11 cellular contexts compared by ENCODE assay signal in genomic region chr12:53696655-53697321, GRCh38. TPM values are rescaled to one million over a fixed set of nuclear protein-coding genes. Genes with fewer than 3 reads are reported as not detected.
A peak's percentile ranks its signal among the peaks of the same experiment; 100 is the strongest.
DNase-seq lines count a peak whose midpoint lies in the region; ATAC-seq, FAIRE-seq and TF ChIP-seq lines count a peak whose summit lies in the region.
"Had no signal": no experiment of that assay in that cellular context is flagged by ENCODE, and none has a peak within 500 bp of the region (broad histone marks: within the 10 kb centered on the region; RNA-seq: fewer than 3 reads in every experiment).

No MANE protein-coding gene starts in this region.

- H3K27ac ChIP-seq in GM12878 (ENCODE audit: control insufficient read depth, insufficient read depth): no peak overlapping the region
- no peak overlapping the region for H3K27ac ChIP-seq in kidney (ENCODE audit: low read depth in 2 of 2, low read length in 2 of 2)

- FAIRE-seq in GM12878 (lab: Jason Lieb, UNC) (no peak), kidney (lab: Jason Lieb, UNC) (no peak)

- H3K36me3 ChIP-seq in GM12878 (ENCODE audit: control insufficient read depth in 2 of 2, insufficient read depth in 2 of 2, low read length in 1 of 2) (no peaks in the 10 kb centered on the region), kidney (ENCODE audit: control insufficient read depth in 1 of 2, insufficient read depth in 2 of 2, low read length in 2 of 2) (no peaks in the 10 kb centered on the region)

- no TSS peak for BruUV-seq in GM12878 (replicated peaks; lab: Mats Ljungman, UMichigan)

- no peaks in the 10 kb centered on the region for H3K79me2 ChIP-seq in GM12878 (ENCODE audit: control insufficient read depth, insufficient read depth, low read length)

- H3K9ac ChIP-seq in GM12878 (ENCODE audit: control insufficient read depth, insufficient read depth, low read length) (no peak overlapping the region), kidney (ENCODE audit: low read length in 2 of 2) (no peak overlapping the region)

- ATAC-seq in GM12878: no peak
- no peak for ATAC-seq in stimulated activated naive CD8-positive, alpha-beta T cell treated with anti-CD3 and anti-CD28 coated beads, Interleukin-15, amount 100 ng/mL, for 72 hours
- no peak for ATAC-seq in GM21717 (IDR thresholded peaks at IDR 0.05; ENCODE audit: unreplicated experiment)
- no peak for ATAC-seq in HG03520 (IDR thresholded peaks at IDR 0.05; ENCODE audit: unreplicated experiment)

- POLR2A ChIA-PET in GM12878 (lab: Charles Lee): interaction anchor here (0.5 kb wide), 1 partner anchor 11 kb away, joined by 4 read pairs; no protein-coding TSS in a partner anchor

- no peak for TF ChIP-seq EP300 in GM12878 (IDR thresholded peaks at IDR 0.05; ENCODE audit: borderline replicate concordance in 1 of 2, control insufficient read depth in 1 of 2, low read depth in 2 of 2, low read length in 2 of 2)

- H3K4me3 Mint-ChIP-seq in stimulated activated naive CD8-positive, alpha-beta T cell treated with anti-CD3 and anti-CD28 coated beads, Interleukin-15, amount 100 ng/mL, for 72 hours: peak overlapping the region; percentile 59 to 62

- intact Hi-C loops in GM12878 (cut with micrococcal nuclease; ENCODE audit: unreplicated experiment): no loop called here
- intact Hi-C loops in kidney (cut with DNase I): no loop called here

- peak overlapping the region; percentile 74 for H3K4me2 ChIP-seq in GM12878 (ENCODE audit: control insufficient read depth, insufficient read depth)

- WGBS in GM12878 (ENCODE audit: insufficient coverage, insufficient replicate concordance, low lambda C conversion rate, missing lambda C conversion rate): 15% methylated on average over 24 of the region's 24 CpGs

- no peaks in the 10 kb centered on the region for H4K20me1 ChIP-seq in GM12878 (ENCODE audit: control insufficient read depth, insufficient read depth)

- no peaks in the 10 kb centered on the region for H3K9me3 Mint-ChIP-seq in stimulated activated naive CD8-positive, alpha-beta T cell treated with anti-CD3 and anti-CD28 coated beads, Interleukin-15, amount 100 ng/mL, for 72 hours

- peaks cover 97% of the 10 kb centered on the region for H3K27me3 Mint-ChIP-seq in stimulated activated naive CD8-positive, alpha-beta T cell treated with anti-CD3 and anti-CD28 coated beads, Interleukin-15, amount 100 ng/mL, for 72 hours

- H3K4me3 ChIP-seq in GM12878: 0 out of 2 replicates have a peak overlapping the region, but pooled peaks have one; percentile 1
- H3K4me3 ChIP-seq in kidney (ENCODE audit: low read length in 2 of 2): peak overlapping the region; percentile 36 to 38

- TF ChIP-seq CTCF in GM12878 (IDR thresholded peaks at IDR 0.05 in 2 of 3, conservative IDR thresholded peaks at IDR 0.05 in 1 of 3; ENCODE audit: control insufficient read depth in 2 of 3, extremely low read depth in 1 of 3, insufficient read depth in 1 of 3, low read depth in 3 of 3, low read length in 3 of 3): no peak
- TF ChIP-seq CTCF in kidney (IDR thresholded peaks at IDR 0.05; ENCODE audit: borderline replicate concordance, extremely low read depth, insufficient read depth): no peak

- CTCF ChIA-PET in GM12878 (lab: Yijun Ruan, JAX): interaction anchor here (1.8 to 7.9 kb wide), 2 partner anchors 46 to 61 kb away, joined by 9 to 459 read pairs; no protein-coding TSS in a partner anchor

- RAD21 ChIA-PET in GM12878 (lab: Charles Lee; ENCODE audit: unreplicated experiment): interaction anchor here (0.6 to 1.1 kb wide), 2 partner anchors 48 to 153 kb away, joined by 3 to 5 read pairs; no protein-coding TSS in a partner anchor

- SMC1A ChIA-PET in GM12878 (lab: Charles Lee; ENCODE audit: uncharacterized antibody, unreplicated experiment): interaction anchor here (5.9 kb wide), 1 partner anchor 48 kb away, joined by 96 read pairs; no protein-coding TSS in a partner anchor

- in situ Hi-C loops in GM12878 (cut with MboI): no loop called here

- peak; percentile 52 for DNase-seq in NCI-H146 (lab: John Stamatoyannopoulos, UW)
- DNase-seq in NCI-H146 treated with DMSO at 0.1 percent for 48 hours (lab: John Stamatoyannopoulos, UW; ENCODE audit: unreplicated experiment): no peak
- no peak for DNase-seq in GM12878 (ENCODE audit: low read depth, low spot score)
- no peak for DNase-seq in kidney
- DNase-seq in stimulated activated naive CD8-positive, alpha-beta T cell treated with anti-CD3 and anti-CD28 coated beads, Interleukin-15, amount 100 ng/mL, for 72 hours: no peak
- DNase-seq in NCI-H446 treated with DMSO at 0.1 percent for 48 hours (lab: John Stamatoyannopoulos, UW): no peak

- H3K27ac Mint-ChIP-seq in stimulated activated naive CD8-positive, alpha-beta T cell treated with anti-CD3 and anti-CD28 coated beads, Interleukin-15, amount 100 ng/mL, for 72 hours: no peak overlapping the region

- peak overlapping the region; percentile 29; the same call in 1 of the 2 replicates for H2AFZ ChIP-seq in GM12878 (ENCODE audit: control insufficient read depth, low read depth, low read length)

- H3K27me3 ChIP-seq in GM12878 (replicated peaks in 1 of 2; ENCODE audit: control insufficient read depth in 2 of 2, insufficient read depth in 2 of 2, low read length in 1 of 2): peaks cover 16 to 43% of the 10 kb centered on the region in 2 experiments

- H3K9me3 ChIP-seq in GM12878 (replicated peaks; ENCODE audit: control insufficient read depth, insufficient read depth, low read length): no peaks in the 10 kb centered on the region
- H3K9me3 ChIP-seq in kidney (ENCODE audit: control insufficient read depth in 1 of 2, low read length in 2 of 2): no peaks in the 10 kb centered on the region

- peaks cover 5% of the 10 kb centered on the region; the same call in 1 of the 2 replicates for H3K4me1 ChIP-seq in GM12878 (ENCODE audit: control insufficient read depth, insufficient read depth, low read length)
- peaks cover 0 to 5% of the 10 kb centered on the region in 2 donors for H3K4me1 ChIP-seq in kidney (ENCODE audit: control insufficient read depth in 1 of 2, insufficient read depth in 1 of 2, low read depth in 1 of 2, low read length in 2 of 2)

- no peak for TF ChIP-seq RAD21 in GM12878 (IDR thresholded peaks at IDR 0.05; ENCODE audit: insufficient read depth, low read depth, low read length)

- peaks cover 40% of the 10 kb centered on the region for H3K4me1 Mint-ChIP-seq in stimulated activated naive CD8-positive, alpha-beta T cell treated with anti-CD3 and anti-CD28 coated beads, Interleukin-15, amount 100 ng/mL, for 72 hours

- TF ChIP-seq POLR2A in GM12878 (IDR thresholded peaks at IDR 0.05; ENCODE audit: low read depth, low read length): no peak

RNA-seq across cellular contexts. Expression of gene ATP5MC2, which starts 20.9 kb away (rescaled TPM):
- 78.9 and 95.7 TPM in 2 replicates for total RNA-seq in GM12878 (2013; cell fraction: nucleolus; rRNA removed)
- 401 and 458 TPM in 2 replicates for total RNA-seq in GM12878 (2014; rRNA removed)
- 403 and 422 TPM in 2 replicates for total RNA-seq in GM12878 (2014; rRNA removed; fragmentation: Illumina TruSeq; extraction: Trizol)
- total RNA-seq in GM12878 (2021): 380 and 418 TPM in 2 replicates
- 407 TPM for polyA plus RNA-seq in GM12878 (2011; ENCODE audit: low read depth)
- polyA plus RNA-seq in GM12878 (2011; rRNA removed): 202 and 379 TPM in 2 replicates
- 736 and 802 TPM in 2 replicates for polyA plus RNA-seq in GM12878 (2011; cell fraction: cytosol; rRNA removed)
- 242 and 380 TPM in 2 replicates for polyA plus RNA-seq in GM12878 (2011; cell fraction: nucleus; rRNA removed)
- polyA plus RNA-seq in GM12878 (2012): 675 and 683 TPM in 2 replicates
- polyA plus RNA-seq in GM12878 (2014; fragmentation: Illumina TruSeq; extraction: Trizol): 642 and 648 TPM in 2 replicates
- polyA plus RNA-seq in GM12878 (2014; fragmentation: Nextera tagmentation; extraction: Ambion mirVana): 1,000 to 10,000 TPM in 1 of 2 experiments, 100 to 1,000 TPM in 1; 972 to 1,090 TPM
- polyA plus RNA-seq in GM12878 (2014; rRNA removed): 470 and 606 TPM in 2 replicates
- polyA plus RNA-seq in GM12878 (2016; fragmentation: Nextera tagmentation; extraction: Ambion mirVana): 100 to 1,000 TPM; 581 to 601 TPM
- polyA minus RNA-seq in GM12878 (2011; rRNA and poly(A)+ RNA removed): 847 and 1,381 TPM in 2 replicates
- 248 and 263 TPM in 2 replicates for polyA minus RNA-seq in GM12878 (2011; cell fraction: cytosol; rRNA and poly(A)+ RNA removed)
- 163 and 192 TPM in 2 replicates for polyA minus RNA-seq in GM12878 (2011; cell fraction: nucleus; rRNA and poly(A)+ RNA removed)
- total RNA-seq in kidney: 271 TPM
- polyA plus RNA-seq in kidney (ENCODE audit: insufficient read depth, low read depth, low replicate concordance): 939 TPM

RNA-seq across cellular contexts. Expression of gene CALCOCO1, which starts 30.5 kb away (rescaled TPM):
- total RNA-seq in GM12878 (2013; cell fraction: nucleolus; rRNA removed): 126 and 133 TPM in 2 replicates
- total RNA-seq in GM12878 (2014; rRNA removed): 13.7 and 15.7 TPM in 2 replicates
- 13.4 and 13.7 TPM in 2 replicates for total RNA-seq in GM12878 (2014; rRNA removed; fragmentation: Illumina TruSeq; extraction: Trizol)
- total RNA-seq in GM12878 (2021): 18.1 and 18.6 TPM in 2 replicates
- polyA plus RNA-seq in GM12878 (2011; ENCODE audit: low read depth): 52.7 TPM
- polyA plus RNA-seq in GM12878 (2011; rRNA removed): 44.6 and 55.9 TPM in 2 replicates
- 43.8 and 59.2 TPM in 2 replicates for polyA plus RNA-seq in GM12878 (2011; cell fraction: cytosol; rRNA removed)
- 117 and 243 TPM in 2 replicates for polyA plus RNA-seq in GM12878 (2011; cell fraction: nucleus; rRNA removed)
- polyA plus RNA-seq in GM12878 (2012): 44.7 and 46.0 TPM in 2 replicates
- 24.5 and 27.2 TPM in 2 replicates for polyA plus RNA-seq in GM12878 (2014; fragmentation: Illumina TruSeq; extraction: Trizol)
- 1 to 10 TPM; 2.8 to 4.4 TPM for polyA plus RNA-seq in GM12878 (2014; fragmentation: Nextera tagmentation; extraction: Ambion mirVana)
- 14.1 and 19.0 TPM in 2 replicates for polyA plus RNA-seq in GM12878 (2014; rRNA removed)
- polyA plus RNA-seq in GM12878 (2016; fragmentation: Nextera tagmentation; extraction: Ambion mirVana): 10 to 100 TPM; 12.5 to 12.7 TPM
- polyA minus RNA-seq in GM12878 (2011; rRNA and poly(A)+ RNA removed): 40.1 and 42.6 TPM in 2 replicates
- polyA minus RNA-seq in GM12878 (2011; cell fraction: cytosol; rRNA and poly(A)+ RNA removed): 9.6 and 10.2 TPM in 2 replicates
- polyA minus RNA-seq in GM12878 (2011; cell fraction: nucleus; rRNA and poly(A)+ RNA removed): 36.1 and 39.6 TPM in 2 replicates
- 109 TPM for total RNA-seq in kidney
- polyA plus RNA-seq in kidney (ENCODE audit: insufficient read depth, low read depth, low replicate concordance): 82.2 TPM

RNA-seq across cellular contexts. Expression of gene CISTR, which starts 55.0 kb away (rescaled TPM):
- 2.6 TPM in 1 of 2 replicates, not detected in the other for total RNA-seq in GM12878 (2013; cell fraction: nucleolus; rRNA removed)
- total RNA-seq in GM12878 (2014; rRNA removed): not detected in 2 replicates
- not detected in 2 replicates for total RNA-seq in GM12878 (2014; rRNA removed; fragmentation: Illumina TruSeq; extraction: Trizol)
- not detected in 2 replicates for total RNA-seq in GM12878 (2021)
- polyA plus RNA-seq in GM12878 (2011; ENCODE audit: low read depth): not detected
- polyA plus RNA-seq in GM12878 (2011; rRNA removed): 0.19 and 0.26 TPM in 2 replicates
- polyA plus RNA-seq in GM12878 (2011; cell fraction: cytosol; rRNA removed): 0.13 and 0.32 TPM in 2 replicates
- 0.73 and 1.7 TPM in 2 replicates for polyA plus RNA-seq in GM12878 (2011; cell fraction: nucleus; rRNA removed)
- not detected in 2 replicates for polyA plus RNA-seq in GM12878 (2012)
- polyA plus RNA-seq in GM12878 (2014; fragmentation: Illumina TruSeq; extraction: Trizol): not detected in 2 replicates
- polyA plus RNA-seq in GM12878 (2014; fragmentation: Nextera tagmentation; extraction: Ambion mirVana): not detected
- not detected in 2 replicates for polyA plus RNA-seq in GM12878 (2014; rRNA removed)
- not detected for polyA plus RNA-seq in GM12878 (2016; fragmentation: Nextera tagmentation; extraction: Ambion mirVana)
- polyA minus RNA-seq in GM12878 (2011; rRNA and poly(A)+ RNA removed): 2.2 and 4.3 TPM in 2 replicates
- 3.3 TPM in 1 of 2 replicates, not detected in the other for polyA minus RNA-seq in GM12878 (2011; cell fraction: cytosol; rRNA and poly(A)+ RNA removed)
- 2.1 and 3.4 TPM in 2 replicates for polyA minus RNA-seq in GM12878 (2011; cell fraction: nucleus; rRNA and poly(A)+ RNA removed)
- not detected for total RNA-seq in kidney
- not detected for polyA plus RNA-seq in kidney (ENCODE audit: insufficient read depth, low read depth, low replicate concordance)
- total RNA-seq: kidney epithelial cell had no signal
- polyA plus RNA-seq: adipose tissue, AG04450 had no signal
